ENCODE assay signal across 8 cellular contexts in genomic region chr9:129111143-129111761, GRCh38. TPM values are rescaled to one million over a fixed set of nuclear protein-coding genes. Genes with fewer than 3 reads are reported as not detected.
A peak's percentile ranks its signal among the peaks of the same experiment; 100 is the strongest.
DNase-seq lines count a peak whose midpoint lies in the region; ATAC-seq, FAIRE-seq and TF ChIP-seq lines count a peak whose summit lies in the region.

TSS of gene PTPA (plus strand) at chr9:129111415. CDS start at chr9:129111601, 186 bp downstream.

- ATAC-seq in GM18520 (IDR thresholded peaks at IDR 0.05; ENCODE audit: unreplicated experiment) (peak; percentile 63), HG03066 (IDR thresholded peaks at IDR 0.05; ENCODE audit: low read depth, unreplicated experiment) (peak; percentile 72), activated B cell treated with CpG ODN at 0.5 μM for 24 hours (ENCODE audit: low read depth) (peak; percentile 83)

- no peak for FAIRE-seq in bronchial epithelial cell (lab: Jason Lieb, UNC)

- TF ChIP-seq CTCF in activated B cell treated with CpG ODN at 0.5 μM for 24 hours (IDR thresholded peaks at IDR 0.05) (no peak), bronchial epithelial cell (IDR thresholded peaks at IDR 0.05; ENCODE audit: insufficient read depth, low read length, severe bottlenecking) (no peak)

- H3K27me3 Mint-ChIP-seq in activated B cell treated with CpG ODN at 0.5 μM for 24 hours = no peaks in the 10 kb centered on the region

- H3K27ac Mint-ChIP-seq in activated B cell treated with CpG ODN at 0.5 μM for 24 hours = peak within 1 kb of the TSS; percentile 95

- peaks cover 4% of the 10 kb centered on the region for H3K36me3 Mint-ChIP-seq in activated B cell treated with CpG ODN at 0.5 μM for 24 hours (ENCODE audit: low read depth)

- H3K9me3 Mint-ChIP-seq in activated B cell treated with CpG ODN at 0.5 μM for 24 hours = no peaks in the 10 kb centered on the region

- H3K4me1 Mint-ChIP-seq in activated B cell treated with CpG ODN at 0.5 μM for 24 hours = peaks cover 39% of the 10 kb centered on the region

- intact Hi-C loops in activated B cell treated with CpG ODN at 0.5 μM for 24 hours (cut with micrococcal nuclease) = loop anchor here (1.0 to 5.0 kb wide), 3 partner anchors 29 to 83 kb away; partner anchors contain the start of gene SH3GLB2

- CTCF ChIA-PET in activated B cell treated with CpG ODN at 0.5 μM for 24 hours (lab: Charles Lee) = no interaction called here

- POLR2A ChIA-PET in activated B cell treated with CpG ODN at 0.5 μM for 24 hours (lab: Charles Lee) = interaction anchor here (0.8 to 3.3 kb wide), 6 partner anchors 20 to 515 kb away, joined by 3 to 27 read pairs (median 4); partner anchors contain the start of genes DOLPP1 and NTMT1

- H3K4me3 Mint-ChIP-seq in activated B cell treated with CpG ODN at 0.5 μM for 24 hours = peak within 1 kb of the TSS; percentile 95

- peaks cover 2% of the 10 kb centered on the region for H3K36me3 ChIP-seq in bronchial epithelial cell (ENCODE audit: control insufficient read depth, insufficient read depth, low read length)

- H3K27me3 ChIP-seq in bronchial epithelial cell (ENCODE audit: control insufficient read depth, insufficient read depth, low read length) = no peaks in the 10 kb centered on the region

- DNase-seq in 8988T = peak; percentile 77
- peak; percentile 91 for DNase-seq in NCI-H2227 (lab: John Stamatoyannopoulos, UW; ENCODE audit: unreplicated experiment)
- peak; percentile 81 for DNase-seq in activated B cell treated with CpG ODN at 0.5 μM for 24 hours
- peak; percentile 66 for DNase-seq in bronchial epithelial cell (ENCODE audit: low read depth)
- DNase-seq in iris pigment epithelial cell (ENCODE audit: low read depth) = peak; percentile 86
- peak; percentile 72 to 85 (median 77) for DNase-seq in stimulated activated CD4-positive, alpha-beta T cell treated with anti-CD3 and anti-CD28 coated beads, Interleukin-12 subunit alpha, Interleukin-12 subunit beta, amount 100 ng/mL, for 48 hours (ENCODE audit: low read depth in 2 of 3, low spot score in 1 of 3)

- H3K4me3 ChIP-seq in bronchial epithelial cell (ENCODE audit: low read depth, low read length) = peak within 1 kb of the TSS; percentile 95

RNA-seq across cellular contexts. Expression of gene PTPA, which starts in this region (rescaled TPM):
- 65.5 and 67.2 TPM in 2 replicates for total RNA-seq in activated B cell treated with CpG ODN at 0.5 μM for 24 hours
- 39.5 and 76.0 TPM in 2 replicates for total RNA-seq in bronchial epithelial cell

Comparison
In these comparisons a context has a peak if more than half of its experiments do, and no peak if none do; other contexts are left out.
1. Peak in every context shown above with its lines: DNase-seq, ATAC-seq and H3K4me3 ChIP-seq.